24 cellular contexts compared by ENCODE assay signal in genomic region chr5:73883646-73884045, GRCh38.
"Had no signal": no experiment of that assay in that cellular context is flagged by ENCODE, and none has a peak within 500 bp of the region (broad histone marks: within the 10 kb centered on the region; RNA-seq: fewer than 3 reads in every experiment).

No MANE protein-coding gene starts in this region.

- H3K9me3 Mint-ChIP-seq: activated CD8-positive, alpha-beta T cell treated with anti-CD3 and anti-CD28 coated beads for 36 hours; activated naive CD8-positive, alpha-beta T cell treated with anti-CD3 and anti-CD28 coated beads, Interleukin-2, amount 10 ng/mL, durations not matched to agents 7 days and 5 days; activated T-cell treated with anti-CD3 and anti-CD28 coated beads, Interleukin-2, amount 50 U/mL, for 72 hours had no signal

- H3K36me3 Mint-ChIP-seq: activated naive CD8-positive, alpha-beta T cell treated with anti-CD3 and anti-CD28 coated beads, Interleukin-2, amount 10 ng/mL, durations not matched to agents 7 days and 5 days; T-cell had no signal

- ATAC-seq: activated CD8-positive, alpha-beta T cell treated with anti-CD3 and anti-CD28 coated beads for 36 hours; activated T-cell treated with anti-CD3 and anti-CD28 coated beads, Interleukin-2, amount 50 U/mL, for 72 hours; Panc1; Right ventricle myocardium inferior; T-cell had no signal

- H3K4me3 ChIP-seq: adrenal gland, SK-N-MC had no signal

- H3K4me1 ChIP-seq: adrenal gland had no signal

- DNase-seq: activated CD4-positive, CD25-positive, alpha-beta regulatory T cell; activated CD8-positive, alpha-beta memory T cell treated with anti-CD3 and anti-CD28 coated beads, Interleukin-2, amount 50 U/mL, for 4 hours; activated CD8-positive, alpha-beta T cell treated with anti-CD3 and anti-CD28 coated beads for 36 hours; activated naive CD4-positive, alpha-beta T cell treated with anti-CD3 and anti-CD28 coated beads, Interleukin-2, amount 50 U/mL, for 16 hours; activated naive CD8-positive, alpha-beta T cell treated with anti-CD3 and anti-CD28 coated beads, Interleukin-2, amount 10 ng/mL, durations not matched to agents 7 days and 5 days; activated T-cell treated with anti-CD3 and anti-CD28 coated beads, Interleukin-2, amount 50 U/mL, for 72 hours; adrenal gland; aorta; central memory CD4-positive, alpha-beta T cell; KG1; NCI-H1048; NCI-H2029; NCI-H2107; NCI-H2171 treated with DMSO at 0.1 percent for 48 hours; NCI-H226; NCI-H526; NK-92 treated with Interleukin-12 subunit alpha and Interleukin-12 subunit beta, amount 100 ng/mL, for 24 hours; OCI-M1; RPMI8226; T-cell had no signal

- H3K4me1 Mint-ChIP-seq: activated naive CD8-positive, alpha-beta T cell treated with anti-CD3 and anti-CD28 coated beads, Interleukin-2, amount 10 ng/mL, durations not matched to agents 7 days and 5 days; T-cell had no signal

- H3K4me3 Mint-ChIP-seq: activated CD8-positive, alpha-beta T cell treated with anti-CD3 and anti-CD28 coated beads for 36 hours; activated naive CD8-positive, alpha-beta T cell treated with anti-CD3 and anti-CD28 coated beads, Interleukin-2, amount 10 ng/mL, durations not matched to agents 7 days and 5 days; activated T-cell treated with anti-CD3 and anti-CD28 coated beads, Interleukin-2, amount 50 U/mL, for 72 hours; T-cell had no signal

- H3K27me3 ChIP-seq: adrenal gland had no signal

- H3K27ac ChIP-seq: adrenal gland, SK-N-MC, VCaP had no signal

- H3K27ac Mint-ChIP-seq: activated CD8-positive, alpha-beta T cell treated with anti-CD3 and anti-CD28 coated beads for 36 hours; activated naive CD8-positive, alpha-beta T cell treated with anti-CD3 and anti-CD28 coated beads, Interleukin-2, amount 10 ng/mL, durations not matched to agents 7 days and 5 days; activated T-cell treated with anti-CD3 and anti-CD28 coated beads, Interleukin-2, amount 50 U/mL, for 72 hours; T-cell had no signal

- H3K9me3 ChIP-seq: adrenal gland had no signal
